ENCODE assay signal across 21 cellular contexts in genomic region chr2:215601990-215602721, GRCh38.
DNase-seq lines count a peak whose midpoint lies in the region; ATAC-seq and TF ChIP-seq lines count a peak whose summit lies in the region.
"Had no signal": no experiment of that assay in that cellular context is flagged by ENCODE, and none has a peak within 500 bp of the region (broad histone marks: within the 10 kb centered on the region; RNA-seq: fewer than 3 reads in every experiment).

No MANE protein-coding gene starts in this region.

- ATAC-seq in Right ventricle myocardium inferior = peak; percentile 46
- peak in 7 of 8 donors; percentile 61 to 92 (median 80) for ATAC-seq in heart right ventricle
- no peak for ATAC-seq in GM18867 (IDR thresholded peaks at IDR 0.05; ENCODE audit: unreplicated experiment)
- ATAC-seq: activated CD8-positive, alpha-beta T cell treated with anti-CD3 and anti-CD28 coated beads, Interleukin-2, amount 10 ng/mL, durations not matched to agents 7 days and 5 days; activated T-cell treated with anti-CD3 and anti-CD28 coated beads, Interleukin-2, amount 50 U/mL, for 4 hours; psoas muscle; stimulated activated effector memory CD8-positive, alpha-beta T cell treated with anti-CD3 and anti-CD28 coated beads, Interleukin-12 subunit alpha, Interleukin-12 subunit beta, amount 100 ng/mL, for 72 hours had no signal

- H3K4me1 ChIP-seq in heart right ventricle = peaks cover 0 to 13% (median 0%) of the 10 kb centered on the region in 9 donors
- H3K4me1 ChIP-seq in Peyer's patch = no peaks in the 10 kb centered on the region
- H3K4me1 ChIP-seq: psoas muscle, SJCRH30, thyroid gland had no signal

- no peaks in the 10 kb centered on the region for H3K9me3 ChIP-seq in heart right ventricle
- no peaks in the 10 kb centered on the region for H3K9me3 ChIP-seq in Peyer's patch
- H3K9me3 ChIP-seq: psoas muscle, SJCRH30, thyroid gland had no signal

- H3K4me3 ChIP-seq in cardiac fibroblast (replicated peaks in 1 of 2; ENCODE audit: low read depth in 2 of 2, low read length in 2 of 2) (no peak overlapping the region), heart right ventricle (no peak overlapping the region), Peyer's patch (no peak overlapping the region)
- H3K4me3 ChIP-seq: psoas muscle, SJCRH30, thyroid gland had no signal

- TF ChIP-seq CTCF in cardiac fibroblast (IDR thresholded peaks at IDR 0.05; ENCODE audit: low read depth, low read length) (no peak), heart right ventricle (IDR thresholded peaks at IDR 0.05) (no peak), Peyer's patch (IDR thresholded peaks at IDR 0.05) (no peak)

- 45 to 47% methylated on average over 2 of the region's 2 CpGs for whole genome bisulfite sequencing in heart right ventricle, 2 donors

- no peak for TF ChIP-seq POLR2A in Peyer's patch (IDR thresholded peaks at IDR 0.05)

- intact Hi-C loops in Right ventricle myocardium inferior (cut with DNase I) = no loop called here
- intact Hi-C loops in cardiac septum (cut with DNase I) = loop anchor here (10.0 kb wide), 1 partner anchor 137 kb away; no protein-coding TSS in a partner anchor
- intact Hi-C loops in heart right ventricle (cut with DNase I) = no loop called here

- no peaks in the 10 kb centered on the region for H3K36me3 ChIP-seq in heart right ventricle
- H3K36me3 ChIP-seq in Peyer's patch = no peaks in the 10 kb centered on the region
- H3K36me3 ChIP-seq: SJCRH30, thyroid gland had no signal

- H3K27ac ChIP-seq in heart right ventricle (peak overlapping the region in 5 of 10 donors; percentile 7 to 57 (median 41)), Peyer's patch (no peak overlapping the region)
- H3K27ac ChIP-seq: psoas muscle, SJCRH30 had no signal

- DNase-seq in Right ventricle myocardium inferior (ENCODE audit: missing footprints) (no peak), cardiac septum (ENCODE audit: low spot score) (no peak), cardiac fibroblast (ENCODE audit: low read depth in 2 of 2) (peak; percentile 36 to 69), heart right ventricle (no peak), DMS79 treated with DMSO at 0.1 percent for 48 hours (lab: John Stamatoyannopoulos, UW) (no peak), amniotic stem cell (lab: John Stamatoyannopoulos, UW) (no peak), Peyer's patch (no peak)
- DNase-seq: 8988T; activated CD8-positive, alpha-beta T cell treated with anti-CD3 and anti-CD28 coated beads, Interleukin-2, amount 10 ng/mL, durations not matched to agents 7 days and 5 days; activated T-cell treated with anti-CD3 and anti-CD28 coated beads, Interleukin-2, amount 50 U/mL, for 4 hours; erythroblast; hypothalamus; kidney; NCI-H2081; NCI-H526 treated with DMSO at 0.1 percent for 48 hours; psoas muscle; SJCRH30; T-helper 2 cell; thyroid gland had no signal

- H3K27me3 ChIP-seq in heart right ventricle = no peaks in the 10 kb centered on the region
- H3K27me3 ChIP-seq in Peyer's patch = no peaks in the 10 kb centered on the region
- H3K27me3 ChIP-seq: SJCRH30, thyroid gland had no signal

Comparison
In these comparisons a context has a peak if more than half of its experiments do, and no peak if none do; other contexts are left out.
1. DNase-seq: peak in cardiac fibroblast (2 of 2); none in Right ventricle myocardium inferior (single experiment), cardiac septum (single experiment), heart right ventricle (0 of 2), DMS79 treated with DMSO at 0.1 percent for 48 hours (single experiment), amniotic stem cell (single experiment) and Peyer's patch (0 of 3).